In the genomic region with DNA sequence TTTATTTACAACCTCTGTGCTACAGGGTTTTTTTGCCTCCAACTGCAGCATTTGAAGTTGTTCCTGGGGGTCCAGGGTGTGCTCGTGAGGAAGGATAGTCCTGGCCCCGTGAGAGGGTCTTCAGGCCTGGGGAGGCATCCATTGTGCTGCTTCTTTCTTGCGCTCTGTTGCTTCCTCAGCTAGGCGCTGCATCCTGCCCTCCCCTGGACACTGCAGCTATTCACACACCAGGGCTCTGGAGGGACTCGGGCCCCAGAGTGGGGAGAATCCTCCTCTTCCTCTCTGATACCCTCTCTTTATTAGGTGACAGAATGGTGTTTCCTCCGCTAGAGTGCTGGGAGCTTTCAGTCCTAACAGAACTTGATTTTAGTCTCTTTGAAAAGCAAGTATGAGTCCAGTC, we compare ENCODE assay signal across 28 cellular contexts.
"Had no signal": no experiment of that assay in that cellular context is flagged by ENCODE, and none has a peak within 500 bp of the region (broad histone marks: within the 10 kb centered on the region; RNA-seq: fewer than 3 reads in every experiment).

No MANE protein-coding gene starts in this region.

- H3K36me3 Mint-ChIP-seq: activated naive CD8-positive, alpha-beta T cell had no signal

- H3K27me3 Mint-ChIP-seq: activated CD4-positive, alpha-beta memory T cell treated with anti-CD3 and anti-CD28 coated beads, Interleukin-2, amount 10 ng/mL, durations not matched to agents 7 days and 5 days; activated CD4-positive, alpha-beta T cell treated with anti-CD3 and anti-CD28 coated beads for 36 hours had no signal

- ATAC-seq: activated CD4-positive, alpha-beta T cell treated with anti-CD3 and anti-CD28 coated beads for 36 hours; activated T-helper 17 cell treated with anti-CD3 and anti-CD28 coated beads, Interleukin-2, amount 50 U/mL, for 72 hours had no signal

- H3K27me3 ChIP-seq: brain microvascular endothelial cell, cardiac muscle cell, Peyer's patch, SJCRH30 had no signal

- H3K9me3 ChIP-seq: Peyer's patch, SJCRH30, SK-N-SH had no signal

- H3K36me3 ChIP-seq: brain microvascular endothelial cell, cardiac muscle cell, Peyer's patch, SJCRH30 had no signal

- H3K27ac Mint-ChIP-seq: activated CD4-positive, alpha-beta memory T cell treated with anti-CD3 and anti-CD28 coated beads, Interleukin-2, amount 10 ng/mL, durations not matched to agents 7 days and 5 days; activated CD4-positive, alpha-beta T cell treated with anti-CD3 and anti-CD28 coated beads for 36 hours; activated naive CD4-positive, alpha-beta T cell treated with anti-CD3 and anti-CD28 coated beads for 36 hours; activated naive CD8-positive, alpha-beta T cell; activated T-helper 17 cell treated with anti-CD3 and anti-CD28 coated beads, Interleukin-2, amount 50 U/mL, for 72 hours had no signal

- H3K4me1 ChIP-seq: Peyer's patch, SJCRH30 had no signal

- H3K9me2 ChIP-seq: SK-N-SH had no signal

- H3K4me1 Mint-ChIP-seq: activated CD4-positive, alpha-beta memory T cell treated with anti-CD3 and anti-CD28 coated beads, Interleukin-2, amount 10 ng/mL, durations not matched to agents 7 days and 5 days; activated CD4-positive, alpha-beta T cell treated with anti-CD3 and anti-CD28 coated beads for 36 hours; activated T-helper 17 cell treated with anti-CD3 and anti-CD28 coated beads, Interleukin-2, amount 50 U/mL, for 72 hours had no signal

- H3K4me3 ChIP-seq: cardiac muscle cell, Peyer's patch, SJCRH30 had no signal

- H3K9ac ChIP-seq: SK-N-SH had no signal

- H3K27ac ChIP-seq: brain microvascular endothelial cell, cardiac muscle cell, Peyer's patch, RWPE1, SJCRH30, VCaP had no signal

- H3K9me3 Mint-ChIP-seq: activated CD4-positive, alpha-beta memory T cell treated with anti-CD3 and anti-CD28 coated beads, Interleukin-2, amount 10 ng/mL, durations not matched to agents 7 days and 5 days; activated naive CD4-positive, alpha-beta T cell treated with anti-CD3 and anti-CD28 coated beads for 36 hours; activated T-helper 17 cell treated with anti-CD3 and anti-CD28 coated beads, Interleukin-2, amount 50 U/mL, for 72 hours had no signal

- H3K4me3 Mint-ChIP-seq: activated CD4-positive, alpha-beta memory T cell treated with anti-CD3 and anti-CD28 coated beads, Interleukin-2, amount 10 ng/mL, durations not matched to agents 7 days and 5 days; activated CD4-positive, alpha-beta T cell treated with anti-CD3 and anti-CD28 coated beads for 36 hours; activated naive CD4-positive, alpha-beta T cell treated with anti-CD3 and anti-CD28 coated beads for 36 hours; activated naive CD8-positive, alpha-beta T cell; activated T-helper 17 cell treated with anti-CD3 and anti-CD28 coated beads, Interleukin-2, amount 50 U/mL, for 72 hours had no signal

- DNase-seq: activated CD4-positive, alpha-beta memory T cell treated with anti-CD3 and anti-CD28 coated beads, Interleukin-2, amount 10 ng/mL, durations not matched to agents 7 days and 5 days; activated CD4-positive, alpha-beta T cell treated with anti-CD3 and anti-CD28 coated beads for 36 hours; activated CD4-positive, alpha-beta T cell treated with anti-CD3 and anti-CD28 coated beads, Interleukin-2, amount 50 U/mL, for 1 hour; activated gamma-delta T cell; activated naive CD4-positive, alpha-beta T cell treated with anti-CD3 and anti-CD28 coated beads for 36 hours; activated T-cell treated with anti-CD3 and anti-CD28 coated beads for 4 hours; activated T-cell treated with anti-CD3 and anti-CD28 coated beads, Interleukin-2, amount 50 U/mL, for 48 hours; amygdala; brain microvascular endothelial cell; KBM-7; NCI-H1092 treated with DMSO at 0.1 percent for 48 hours; NCI-H1417 treated with DMSO at 0.1 percent for 48 hours; NCI-H1694; NCI-H2029; NCI-H2107; NCI-H2171 treated with DMSO at 0.1 percent for 48 hours; NCI-H345; NCI-H524; Peyer's patch; Right ventricle myocardium superior; SJCRH30; SK-N-SH; T-helper 1 cell had no signal

- H3K4me2 ChIP-seq: SK-N-SH had no signal
